In genomic region chr6:125564941-125565340, GRCh38 we compare ENCODE assay signal across 1 cellular context.
TF ChIP-seq lines count a peak whose summit lies in the region.

No MANE protein-coding gene starts in this region.

TF ChIP-seq in GM23338, 12 proteins besides CTCF, POLR2A, EP300 and RAD21 (continued from another document):
- TF ChIP-seq ZNF462 (CRISPR knock-in tag; IDR thresholded peaks at IDR 0.05), result no peak
- TF ChIP-seq EZH2phosphoT487 (IDR thresholded peaks at IDR 0.05; ENCODE audit: unreplicated experiment), result no peak
